Comparison of ENCODE assay signal across 21 cellular contexts in genomic region chr5:78275998-78276543, GRCh38.
"Had no signal": no experiment of that assay in that cellular context is flagged by ENCODE, and none has a peak within 500 bp of the region (broad histone marks: within the 10 kb centered on the region; RNA-seq: fewer than 3 reads in every experiment).

No MANE protein-coding gene starts in this region.

- H3K27me3 Mint-ChIP-seq: activated B cell treated with CpG ODN at 0.5 μM for 24 hours; activated CD4-positive, alpha-beta T cell treated with anti-CD3 and anti-CD28 coated beads for 36 hours; activated naive CD8-positive, alpha-beta T cell treated with anti-CD3 and anti-CD28 coated beads for 36 hours had no signal

- H3K9me3 Mint-ChIP-seq: activated B cell treated with CpG ODN at 0.5 μM for 24 hours; activated naive CD8-positive, alpha-beta T cell treated with anti-CD3 and anti-CD28 coated beads for 36 hours; activated T-cell treated with anti-CD3 and anti-CD28 coated beads, Interleukin-2, amount 50 U/mL, for 4 hours; activated T-helper 2 cell treated with anti-CD3 and anti-CD28 coated beads, Interferon-gamma antibody, Interleukin-2, Interleukin-4, amounts not matched to agents 10 μg/mL and 5 μg/mL and 100 μg/mL, durations not matched to agents 14 hours and 24 hours and 36 hours; nephron had no signal

- DNase-seq: activated B cell treated with CpG ODN at 0.5 μM for 24 hours; activated CD4-positive, alpha-beta T cell treated with anti-CD3 and anti-CD28 coated beads for 36 hours; activated CD4-positive, alpha-beta T cell treated with anti-CD3 and anti-CD28 coated beads, Interleukin-2, amount 50 U/mL, for 4 hours; activated CD8-positive, alpha-beta memory T cell treated with anti-CD3 and anti-CD28 coated beads for 24 hours; activated CD8-positive, alpha-beta memory T cell treated with anti-CD3 and anti-CD28 coated beads, Interleukin-2, amount 50 U/mL, for 4 hours; activated naive CD4-positive, alpha-beta T cell treated with Interleukin-2 at 50 U/mL for 16 hours; activated naive CD8-positive, alpha-beta T cell treated with anti-CD3 and anti-CD28 coated beads for 36 hours; activated T-cell treated with anti-CD3 and anti-CD28 coated beads, Interleukin-2, amount 50 U/mL, for 4 hours; amniotic stem cell; cerebellar nuclear complex; hippocampal formation; ovary; stimulated activated CD4-positive, alpha-beta T cell treated with anti-CD3 and anti-CD28 coated beads, Interleukin-4, amount 100 ng/mL, for 24 hours; stimulated activated naive CD8-positive, alpha-beta T cell treated with anti-CD3 and anti-CD28 coated beads, Interleukin-15, Interleukin-2, amounts not matched to agents 100 U/mL and 50 U/mL, for 24 hours; T-helper 9 cell had no signal

- H3K36me3 ChIP-seq: esophagus muscularis mucosa, neutrophil, ovary, prostate gland had no signal

- H3K27ac ChIP-seq: coronary artery, esophagus muscularis mucosa, neutrophil, ovary, prostate gland had no signal

- H3K4me1 ChIP-seq: prostate gland had no signal

- ATAC-seq: activated CD4-positive, alpha-beta T cell treated with anti-CD3 and anti-CD28 coated beads for 36 hours; activated T-cell treated with anti-CD3 and anti-CD28 coated beads, Interleukin-2, amount 50 U/mL, for 4 hours; stimulated activated naive CD8-positive, alpha-beta T cell treated with anti-CD3 and anti-CD28 coated beads, Interleukin-15, Interleukin-2, amounts not matched to agents 100 U/mL and 50 U/mL, for 24 hours had no signal

- H3K27ac Mint-ChIP-seq: activated B cell treated with CpG ODN at 0.5 μM for 24 hours; activated CD4-positive, alpha-beta T cell treated with anti-CD3 and anti-CD28 coated beads for 36 hours; activated naive CD8-positive, alpha-beta T cell treated with anti-CD3 and anti-CD28 coated beads for 36 hours; activated T-helper 2 cell treated with anti-CD3 and anti-CD28 coated beads, Interferon-gamma antibody, Interleukin-2, Interleukin-4, amounts not matched to agents 10 μg/mL and 5 μg/mL and 100 μg/mL, durations not matched to agents 14 hours and 24 hours and 36 hours; nephron had no signal

- H3K4me3 Mint-ChIP-seq: activated B cell treated with CpG ODN at 0.5 μM for 24 hours; activated CD4-positive, alpha-beta T cell treated with anti-CD3 and anti-CD28 coated beads for 36 hours; activated naive CD8-positive, alpha-beta T cell treated with anti-CD3 and anti-CD28 coated beads for 36 hours; activated T-cell treated with anti-CD3 and anti-CD28 coated beads, Interleukin-2, amount 50 U/mL, for 4 hours; nephron had no signal

- H3K27me3 ChIP-seq: esophagus muscularis mucosa, neutrophil, ovary had no signal

- H3K9me3 ChIP-seq: esophagus muscularis mucosa, neutrophil, ovary, prostate gland had no signal

- H3K4me3 ChIP-seq: coronary artery, esophagus muscularis mucosa, ovary, prostate gland had no signal
